8 cellular contexts compared by ENCODE assay signal in genomic region chr22:28112548-28113043, GRCh38.
DNase-seq lines count a peak whose midpoint lies in the region; ATAC-seq and TF ChIP-seq lines count a peak whose summit lies in the region.

No MANE protein-coding gene starts in this region.

- H3K27ac ChIP-seq in esophagus muscularis mucosa (replicated peaks in 1 of 4) (peak overlapping the region in 3 of 4 donors; percentile 21 to 43 (median 25)), osteoblast (ENCODE audit: low read depth, low read length) (peak overlapping the region; percentile 60)

- peaks cover 16 to 41% (median 36%) of the 10 kb centered on the region in 4 donors for H3K4me1 ChIP-seq in esophagus muscularis mucosa
- peaks cover 66% of the 10 kb centered on the region for H3K4me1 ChIP-seq in osteoblast (ENCODE audit: insufficient read depth, low read length)

- H3K79me2 ChIP-seq in osteoblast (ENCODE audit: insufficient read depth, low read length), result no peaks in the 10 kb centered on the region

- no peaks in the 10 kb centered on the region for H4K20me1 ChIP-seq in osteoblast (ENCODE audit: insufficient read depth, low read length)

- peak; percentile 80 for DNase-seq in OCI-M1 (lab: John Stamatoyannopoulos, UW)
- no peak for DNase-seq in esophagus muscularis mucosa (ENCODE audit: extremely low spot score)
- peak; percentile 47 for DNase-seq in osteoblast (ENCODE audit: insufficient read length, low spot score, missing footprints)
- DNase-seq in NCI-H1105 treated with DMSO at 0.1 percent for 48 hours (lab: John Stamatoyannopoulos, UW), result no peak

- H3K9me3 ChIP-seq in esophagus muscularis mucosa, result no peaks in the 10 kb centered on the region
- H3K9me3 ChIP-seq in osteoblast (ENCODE audit: low read depth, low read length), result no peaks in the 10 kb centered on the region

- H3K4me3 ChIP-seq in esophagus muscularis mucosa, result no peak overlapping the region
- no peak overlapping the region for H3K4me3 ChIP-seq in osteoblast (ENCODE audit: insufficient read depth, low read length)

- intact Hi-C loops in esophagus muscularis mucosa (cut with DNase I), result loop anchor here (5.0 kb wide), 1 partner anchor 35 kb away; no protein-coding TSS in a partner anchor

- H3K27me3 ChIP-seq in esophagus muscularis mucosa (no peaks in the 10 kb centered on the region), osteoblast (ENCODE audit: insufficient read depth, low read length) (no peaks in the 10 kb centered on the region)

- peak; percentile 48 for TF ChIP-seq CTCF in GM12873 (IDR thresholded peaks at IDR 0.05; ENCODE audit: insufficient read depth, low read depth, low read length, missing control alignments)
- peak; percentile 28 to 55 (median 36) for TF ChIP-seq CTCF in esophagus muscularis mucosa (IDR thresholded peaks at IDR 0.05)
- TF ChIP-seq CTCF in osteoblast (IDR thresholded peaks at IDR 0.05; ENCODE audit: extremely low read depth, low read depth, low read length), result peak; percentile 54

- no peak for TF ChIP-seq EP300 in esophagus muscularis mucosa (IDR thresholded peaks at IDR 0.05)

- WGBS in esophagus muscularis mucosa, result 34% methylated on average over 9 of the region's 9 CpGs

- peak overlapping the region; percentile 43 for H2AFZ ChIP-seq in osteoblast (ENCODE audit: low read length)

- peaks cover 0 to 6% (median 4%) of the 10 kb centered on the region in 4 donors for H3K36me3 ChIP-seq in esophagus muscularis mucosa
- H3K36me3 ChIP-seq in osteoblast (ENCODE audit: insufficient read depth, low read length), result no peaks in the 10 kb centered on the region

- ATAC-seq in HG03280 (IDR thresholded peaks at IDR 0.05; ENCODE audit: unreplicated experiment) (no peak), GM19351 (IDR thresholded peaks at IDR 0.05; ENCODE audit: unreplicated experiment) (no peak), GM21576 (IDR thresholded peaks at IDR 0.05; ENCODE audit: unreplicated experiment) (no peak)

- peak overlapping the region; percentile 57 for H3K4me2 ChIP-seq in osteoblast (ENCODE audit: insufficient read depth, low read length)

- TF ChIP-seq POLR2A in esophagus muscularis mucosa (IDR thresholded peaks at IDR 0.05; ENCODE audit: low read depth), result no peak

Comparison
In these comparisons a context has a peak if more than half of its experiments do, and no peak if none do; other contexts are left out.
1. DNase-seq: peak in OCI-M1 (single experiment) and osteoblast (single experiment); none in esophagus muscularis mucosa (single experiment) and NCI-H1105 treated with DMSO at 0.1 percent for 48 hours (single experiment).
2. Peak in every context shown above with its lines, with median percentiles within 50 percentile points of each other: CTCF ChIP-seq.